Comparison of ENCODE assay signal across 1 cellular context in genomic region chr17:69141802-69142472, GRCh38.
TF ChIP-seq lines count a peak whose summit lies in the region.

TSS of gene ABCA6 (minus strand) at chr17:69141895. CDS start at chr17:69140703, 1,192 bp downstream.

TF ChIP-seq in K562, 482 proteins besides CTCF, POLR2A, EP300 and RAD21 (continued from another document):
- no peak for TF ChIP-seq ZNF512 (tag; IDR thresholded peaks at IDR 0.05)
- TF ChIP-seq NFRKB (IDR thresholded peaks at IDR 0.05; ENCODE audit: low read depth), result peak; percentile 61; the same call in 1 of the 2 replicates
- TF ChIP-seq NCOA6 (IDR thresholded peaks at IDR 0.05), result no peak
- peak; percentile 65; the same call in 1 of the 2 replicates for TF ChIP-seq EHMT2 (IDR thresholded peaks at IDR 0.05)
- no peak for TF ChIP-seq SLC30A9 (CRISPR knock-in tag; IDR thresholded peaks at IDR 0.05)
- peak; percentile 42; the same call in 1 of the 2 replicates for TF ChIP-seq HMBOX1 (IDR thresholded peaks at IDR 0.05)
- no peak for TF ChIP-seq BRF1 (IDR thresholded peaks at IDR 0.05; ENCODE audit: borderline replicate concordance, extremely low read depth, insufficient read length)
- TF ChIP-seq ZNF592 (IDR thresholded peaks at IDR 0.05), result peak; percentile 54; the same call in 1 of the 2 replicates
- no peak for TF ChIP-seq ZNF778 (CRISPR knock-in tag; IDR thresholded peaks at IDR 0.05)
